8 cellular contexts compared by ENCODE assay signal in genomic region chr7:98879198-98879988, GRCh38. TPM values are rescaled to one million over a fixed set of nuclear protein-coding genes. Genes with fewer than 3 reads are reported as not detected.
DNase-seq lines count a peak whose midpoint lies in the region; ATAC-seq and TF ChIP-seq lines count a peak whose summit lies in the region.

No MANE protein-coding gene starts in this region.

- H3K4me1 ChIP-seq in ovary (ENCODE audit: insufficient read depth) (peaks cover 11% of the 10 kb centered on the region), uterus (peaks cover 0 to 9% of the 10 kb centered on the region in 2 donors)

- H3K4me3 ChIP-seq in fibroblast of mammary gland (ENCODE audit: control insufficient read depth, low read depth, low read length) = peak overlapping the region; percentile 88
- peak overlapping the region; percentile 95 for H3K4me3 ChIP-seq in ovary
- H3K4me3 ChIP-seq in uterus = peak overlapping the region; percentile 76 to 89

- H3K36me3 ChIP-seq in ovary (no peaks in the 10 kb centered on the region), uterus (no peaks in the 10 kb centered on the region)

- H3K27me3 ChIP-seq in ovary (no peaks in the 10 kb centered on the region), uterus (no peaks in the 10 kb centered on the region)

- H3K9me3 ChIP-seq in ovary (no peaks in the 10 kb centered on the region), uterus (no peaks in the 10 kb centered on the region)

- peak; percentile 8 for TF ChIP-seq CTCF in fibroblast of mammary gland (conservative IDR thresholded peaks at IDR 0.05; ENCODE audit: control insufficient read depth, insufficient read depth, low read depth, low read length)
- TF ChIP-seq CTCF in ovary (IDR thresholded peaks at IDR 0.05) = no peak
- no peak for TF ChIP-seq CTCF in uterus (IDR thresholded peaks at IDR 0.05)

- no peak for TF ChIP-seq EP300 in ovary (IDR thresholded peaks at IDR 0.05)

- intact Hi-C loops in ovary (cut with DNase I) (no loop called here), uterus (cut with DNase I; ENCODE audit: low total_unique reads) (no loop called here)

- DNase-seq in ACHN = peak; percentile 48
- peak; percentile 12 for DNase-seq in NK-92 (lab: John Stamatoyannopoulos, UW; ENCODE audit: unreplicated experiment)
- peak; percentile 63 for DNase-seq in activated T-cell treated with anti-CD3 and anti-CD28 coated beads, Interleukin-2, amount 50 U/mL, for 1 hour
- peak; percentile 14 for DNase-seq in fibroblast of mammary gland (ENCODE audit: low read depth)
- peak in 1 of 5 donors; percentile 22 for DNase-seq in ovary
- no peak for DNase-seq in uterus

- ATAC-seq in GM18519 (IDR thresholded peaks at IDR 0.05; ENCODE audit: low FRiP score, unreplicated experiment) (peak; percentile 74), HG03039 (IDR thresholded peaks at IDR 0.05; ENCODE audit: unreplicated experiment) (peak; percentile 57)

- TF ChIP-seq POLR2A in ovary (IDR thresholded peaks at IDR 0.05) (no peak), uterus (IDR thresholded peaks at IDR 0.05) (no peak)

- H3K27ac ChIP-seq in ovary (peak overlapping the region; percentile 90 to 96), uterus (peak overlapping the region; percentile 91 to 96)

- 2 to 4% (median 4%) methylated on average over 29 of the region's 29 CpGs for WGBS in ovary, 3 donors

- in situ Hi-C loops in ACHN (cut with HindIII; ENCODE audit: low pct_ligation_motif_present, low pct_unique_long_range_greater_than_20kb, low sequenced_read_pairs) = no loop called here

RNA-seq across cellular contexts. Expression of gene TRRAP, which starts 1.1 kb away (rescaled TPM):
- total RNA-seq in ovary (10 to 100 TPM; 26.0 to 47.9 (median 37.9) TPM), uterus (10 to 100 TPM; 19.7 to 62.3 (median 31.1) TPM)
- polyA plus RNA-seq in ovary = 10 to 100 TPM; 15.9 to 20.3 TPM

RNA-seq across cellular contexts. Expression of gene TMEM130, which starts 9.6 kb away (rescaled TPM):
- total RNA-seq in ovary (1 to 10 TPM in 1 of 7 donors, under 1 TPM in 6; 0.12 to 1.6 (median 0.73) TPM), uterus (1 to 10 TPM in 2 of 4 donors, not detected in 2; 3.5 to 3.9 TPM)
- 1 to 10 TPM in 1 of 2 donors, under 1 TPM in 1; 0.34 to 1.3 TPM for polyA plus RNA-seq in ovary

Comparison
In these comparisons a context has a peak if more than half of its experiments do, and no peak if none do; other contexts are left out.
1. DNase-seq: peak in ACHN (single experiment), NK-92 (single experiment), activated T-cell treated with anti-CD3 and anti-CD28 coated beads, Interleukin-2, amount 50 U/mL, for 1 hour (single experiment) and fibroblast of mammary gland (single experiment); none in uterus (0 of 2).
2. Peak in every context shown above with its lines, with median percentiles within 50 percentile points of each other: H3K4me3 ChIP-seq.